In genomic region chr16:19717319-19717718, GRCh38 we compare ENCODE assay signal across 8 cellular contexts. TPM values are rescaled to one million over a fixed set of nuclear protein-coding genes. Genes with fewer than 3 reads are reported as not detected.
DNase-seq lines count a peak whose midpoint lies in the region; ATAC-seq and TF ChIP-seq lines count a peak whose summit lies in the region.

No MANE protein-coding gene starts in this region.

- H3K27ac Mint-ChIP-seq in activated naive CD4-positive, alpha-beta T cell treated with anti-CD3 and anti-CD28 coated beads, Interleukin-2, amount 50 U/mL, for 24 hours: peak overlapping the region; percentile 91
- H3K27ac Mint-ChIP-seq in type B pancreatic cell: peak overlapping the region; percentile 87

- peak overlapping the region; percentile 82 for H3K27ac ChIP-seq in angular gyrus (ENCODE audit: low read depth, low read length)

- TF ChIP-seq CTCF in type B pancreatic cell (conservative IDR thresholded peaks at IDR 0.05): no peak

- peaks cover 38% of the 10 kb centered on the region for H3K4me1 Mint-ChIP-seq in activated naive CD4-positive, alpha-beta T cell treated with anti-CD3 and anti-CD28 coated beads, Interleukin-2, amount 50 U/mL, for 24 hours
- peaks cover 30% of the 10 kb centered on the region for H3K4me1 Mint-ChIP-seq in type B pancreatic cell (ENCODE audit: unreplicated experiment)

- H3K27me3 Mint-ChIP-seq in activated naive CD4-positive, alpha-beta T cell treated with anti-CD3 and anti-CD28 coated beads, Interleukin-2, amount 50 U/mL, for 24 hours: no peaks in the 10 kb centered on the region
- no peaks in the 10 kb centered on the region for H3K27me3 Mint-ChIP-seq in type B pancreatic cell

- no peak for DNase-seq in activated naive CD4-positive, alpha-beta T cell treated with anti-CD3 and anti-CD28 coated beads, Interleukin-2, amount 50 U/mL, for 16 hours
- DNase-seq in left kidney (ENCODE audit: low read depth, low spot score) (peak; percentile 49), type B pancreatic cell (ENCODE audit: extremely low spot score, unreplicated experiment) (no peak), hippocampal formation (lab: John Stamatoyannopoulos, UW) (no peak)

- H3K4me3 Mint-ChIP-seq in activated naive CD4-positive, alpha-beta T cell treated with anti-CD3 and anti-CD28 coated beads, Interleukin-2, amount 50 U/mL, for 24 hours: peak overlapping the region; percentile 95
- peak overlapping the region; percentile 94 for H3K4me3 Mint-ChIP-seq in type B pancreatic cell

- no peaks in the 10 kb centered on the region for H3K9me3 Mint-ChIP-seq in activated naive CD4-positive, alpha-beta T cell treated with anti-CD3 and anti-CD28 coated beads, Interleukin-2, amount 50 U/mL, for 24 hours
- H3K9me3 Mint-ChIP-seq in type B pancreatic cell: no peaks in the 10 kb centered on the region

- peaks cover 10% of the 10 kb centered on the region for H3K36me3 Mint-ChIP-seq in activated naive CD4-positive, alpha-beta T cell treated with anti-CD3 and anti-CD28 coated beads, Interleukin-2, amount 50 U/mL, for 24 hours
- peaks cover 15% of the 10 kb centered on the region for H3K36me3 Mint-ChIP-seq in type B pancreatic cell

- ATAC-seq in HG02938 (IDR thresholded peaks at IDR 0.05; ENCODE audit: unreplicated experiment): no peak
- ATAC-seq in HG03571 (IDR thresholded peaks at IDR 0.05; ENCODE audit: unreplicated experiment): no peak

RNA-seq across cellular contexts. Expression of gene KNOP1, which starts 0.7 kb away (rescaled TPM):
- total RNA-seq in type B pancreatic cell (ENCODE audit: low replicate concordance): 44.1 and 54.9 TPM in 2 replicates

RNA-seq across cellular contexts. Expression of gene IQCK, which starts 0.8 kb away (rescaled TPM):
- total RNA-seq in type B pancreatic cell (ENCODE audit: low replicate concordance): 11.8 and 23.0 TPM in 2 replicates
